17 cellular contexts compared by ENCODE assay signal in the genomic region with DNA sequence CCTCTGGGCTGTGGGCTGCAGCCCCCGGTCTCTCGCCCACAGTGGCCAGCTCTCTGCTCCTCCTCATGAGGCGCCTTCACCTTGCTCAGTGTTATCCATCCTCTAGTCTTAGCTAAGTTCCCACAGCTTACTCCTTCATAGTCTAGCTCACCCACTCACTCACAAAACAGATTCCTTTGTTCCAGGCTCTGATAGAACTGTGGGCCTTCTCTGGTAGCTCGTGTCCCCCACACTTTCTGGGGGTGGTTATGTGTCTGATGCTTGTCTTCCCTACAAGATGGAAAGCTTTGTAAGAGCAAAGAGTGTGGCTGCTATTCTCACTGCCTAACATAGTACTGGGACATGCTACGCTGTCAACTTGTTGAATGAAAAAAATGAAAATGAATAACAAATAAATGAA.
"Had no signal": no experiment of that assay in that cellular context is flagged by ENCODE, and none has a peak within 500 bp of the region (broad histone marks: within the 10 kb centered on the region; RNA-seq: fewer than 3 reads in every experiment).

No MANE protein-coding gene starts in this region.

- H3K36me3 ChIP-seq: esophagus muscularis mucosa, gastroesophageal sphincter, heart right ventricle, left lung, lower lobe of right lung had no signal

- H3K4me3 ChIP-seq: coronary artery, dorsolateral prefrontal cortex, esophagus muscularis mucosa, gastroesophageal sphincter, heart right ventricle, left lung, lower lobe of right lung, mucosa of descending colon had no signal

- H3K4me1 ChIP-seq: esophagus muscularis mucosa, foreskin keratinocyte, gastroesophageal sphincter, heart right ventricle, left lung, lower lobe of right lung had no signal

- H3K9me3 ChIP-seq: esophagus muscularis mucosa, gastroesophageal sphincter, heart right ventricle, left lung, lower lobe of right lung, mucosa of descending colon had no signal

- DNase-seq: dermis blood vessel endothelial cell; dorsolateral prefrontal cortex; effector CD4-positive, alpha-beta T cell; effector memory CD4-positive, alpha-beta T cell; foreskin keratinocyte; heart right ventricle; hippocampal formation; left cardiac atrium; left lung; left ventricle myocardium superior; lower lobe of right lung; mesenchymal stem cell; mucosa of descending colon; naive B cell had no signal

- H3K27ac ChIP-seq: coronary artery, dorsolateral prefrontal cortex, esophagus muscularis mucosa, foreskin keratinocyte, gastroesophageal sphincter, heart right ventricle, left lung, lower lobe of right lung had no signal

- H3K27me3 ChIP-seq: foreskin keratinocyte, left lung had no signal

- ATAC-seq: foreskin keratinocyte, gastroesophageal sphincter, heart right ventricle, left cardiac atrium, left lung, left ventricle myocardium superior, lower lobe of right lung, mucosa of descending colon had no signal
